In the genomic region with DNA sequence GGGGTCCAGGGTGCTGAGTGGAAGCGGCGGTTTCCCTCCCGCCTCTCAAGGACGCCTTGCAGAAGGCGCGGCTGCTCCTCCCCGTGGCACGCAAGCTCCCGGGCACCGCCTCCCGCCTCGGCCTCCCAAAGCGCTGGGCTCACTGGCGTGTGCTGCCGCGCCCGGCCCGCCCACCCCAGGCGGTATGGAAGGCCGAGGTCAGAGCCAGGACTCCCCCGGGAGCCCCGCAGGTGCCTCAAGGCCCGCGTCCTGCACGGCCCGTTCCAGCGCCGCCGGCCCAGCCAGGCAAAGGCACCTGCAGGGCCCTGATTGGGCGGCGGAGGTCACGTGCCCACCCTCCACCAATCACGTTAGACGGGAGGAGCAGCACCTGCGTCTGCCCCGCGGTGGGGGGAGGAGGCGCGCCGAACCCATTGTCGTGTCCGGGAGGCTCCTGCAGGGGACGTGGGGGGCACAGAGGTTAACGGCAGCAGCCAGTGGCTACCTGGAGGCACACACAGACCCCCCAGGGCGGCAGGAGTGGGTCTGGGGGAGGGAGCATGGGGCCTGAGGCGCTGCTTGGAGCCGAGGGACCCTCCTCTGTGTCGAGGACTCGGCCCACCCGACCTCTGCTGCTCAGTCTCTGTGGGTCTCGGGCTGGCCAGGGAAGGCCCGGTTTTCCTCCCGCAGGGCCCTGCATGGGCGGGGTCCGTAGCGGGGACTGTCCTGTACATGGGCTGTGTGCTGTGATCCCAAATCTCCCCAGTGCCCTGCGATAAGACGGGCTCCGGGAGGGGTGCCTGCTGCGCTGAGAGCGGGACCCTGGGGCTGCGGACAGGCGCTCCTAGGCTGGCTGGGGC, we compare ENCODE assay signal across 8 cellular contexts.
A peak's percentile ranks its signal among the peaks of the same experiment; 100 is the strongest.
DNase-seq lines count a peak whose midpoint lies in the region; ATAC-seq and TF ChIP-seq lines count a peak whose summit lies in the region.

No MANE protein-coding gene starts in this region.

- in situ Hi-C loops in GM18951 (cut with MboI; ENCODE audit: low sequenced_read_pairs, unreplicated experiment): no loop called here

- TF ChIP-seq CTCF in AG10803 (conservative IDR thresholded peaks at IDR 0.05; ENCODE audit: low read length): no peak
- TF ChIP-seq CTCF in choroid plexus epithelial cell (conservative IDR thresholded peaks at IDR 0.05; ENCODE audit: low read depth, low read length): no peak

- DNase-seq in AG10803 (ENCODE audit: low read depth) (peak; percentile 63), NCI-H345 treated with DMSO at 0.1 percent for 48 hours (lab: John Stamatoyannopoulos, UW; ENCODE audit: unreplicated experiment) (peak; percentile 84), choroid plexus epithelial cell (ENCODE audit: low read depth) (peak; percentile 83), kidney tubule cell (ENCODE audit: low spot score) (peak; percentile 95)
- peak; percentile 94 for DNase-seq in activated CD4-positive, alpha-beta T cell treated with anti-CD3 and anti-CD28 coated beads for 1 hour
- DNase-seq in stimulated activated CD4-positive, alpha-beta T cell treated with anti-CD3 and anti-CD28 coated beads, Interleukin-1b, Interleukin-23, amount 100 ng/mL, for 1 hour (ENCODE audit: low read depth in 2 of 2): peak; percentile 90 to 94

- peak overlapping the region; percentile 58 for H3K4me3 ChIP-seq in AG10803 (ENCODE audit: low read length)
- H3K4me3 ChIP-seq in choroid plexus epithelial cell (ENCODE audit: low read depth, low read length): peak overlapping the region; percentile 59

- ATAC-seq in HG03196 (IDR thresholded peaks at IDR 0.05; ENCODE audit: unreplicated experiment): peak; percentile 77

- peak; percentile 84 for TF ChIP-seq POLR2A in GM18951 (IDR thresholded peaks at IDR 0.05; ENCODE audit: extremely low read depth, insufficient read depth, insufficient read length)

Comparison
In these comparisons a context has a peak if more than half of its experiments do, and no peak if none do; other contexts are left out.
1. Peak in every context shown above with its lines: DNase-seq, ATAC-seq and H3K4me3 ChIP-seq.